In genomic region chr14:77590845-77591506, GRCh38 we compare ENCODE assay signal across 11 cellular contexts. TPM values are rescaled to one million over a fixed set of nuclear protein-coding genes. Genes with fewer than 3 reads are reported as not detected.
DNase-seq lines count a peak whose midpoint lies in the region; ATAC-seq and TF ChIP-seq lines count a peak whose summit lies in the region.
"Had no signal": no experiment of that assay in that cellular context is flagged by ENCODE, and none has a peak within 500 bp of the region (broad histone marks: within the 10 kb centered on the region; RNA-seq: fewer than 3 reads in every experiment).

No MANE protein-coding gene starts in this region.

- H3K27me3 ChIP-seq in BLaER1 treated with 17β-estradiol and CSF1 and Interleukin-3, amounts not matched to agents 10 nM and 100 nM = no peaks in the 10 kb centered on the region
- H3K27me3 ChIP-seq in SU-DHL-6 (ENCODE audit: low read length) = no peaks in the 10 kb centered on the region

- H3K27ac ChIP-seq in BLaER1 treated with 17β-estradiol and CSF1 and Interleukin-3, amounts not matched to agents 10 nM and 100 nM = peak overlapping the region in 7 of 11 experiments; percentile 15 to 93 (median 26); a peak in 10 of 22 replicates
- H3K27ac ChIP-seq in SU-DHL-6 (ENCODE audit: low read depth, low read length) = peak overlapping the region; percentile 75

- H3K4me3 ChIP-seq in BLaER1 treated with 17β-estradiol and CSF1 and Interleukin-3, amounts not matched to agents 10 nM and 100 nM = no peak overlapping the region; a peak in 1 of 20 replicates
- no peak overlapping the region for H3K4me3 ChIP-seq in SU-DHL-6 (ENCODE audit: insufficient read depth, low read length, poor library complexity, severe bottlenecking)

- DNase-seq in left colon (no peak), NAMALWA (ENCODE audit: low spot score) (no peak), iPS-NIHi7 (ENCODE audit: extremely low spot score) (no peak), C1 segment of cervical spinal cord (lab: John Stamatoyannopoulos, UW) (no peak), activated gamma-delta T cell treated with Interleukin-2 at 50 U/mL for 16 hours (no peak)
- DNase-seq: central memory CD4-positive, alpha-beta T cell; DMS79; RPMI8226 had no signal

- H4K20me1 ChIP-seq in BLaER1 treated with 17β-estradiol and CSF1 and Interleukin-3, amounts not matched to agents 10 nM and 100 nM = peaks cover 0 to 93% (median 0%) of the 10 kb centered on the region in 11 experiments; a peak in 5 of 22 replicates
- no peaks in the 10 kb centered on the region for H4K20me1 ChIP-seq in SU-DHL-6 (ENCODE audit: low read depth, low read length)

- TF ChIP-seq CTCF in SU-DHL-6 (IDR thresholded peaks at IDR 0.05; ENCODE audit: insufficient read depth, low read length, poor library complexity, severe bottlenecking) = no peak

- peaks cover 15 to 52% (median 23%) of the 10 kb centered on the region in 11 experiments for H3K36me3 ChIP-seq in BLaER1 treated with 17β-estradiol and CSF1 and Interleukin-3, amounts not matched to agents 10 nM and 100 nM
- peaks cover 5% of the 10 kb centered on the region; the same call in 1 of the 2 replicates for H3K36me3 ChIP-seq in SU-DHL-6 (ENCODE audit: low read length)

- peaks cover 46% of the 10 kb centered on the region for H3K79me2 ChIP-seq in SU-DHL-6 (ENCODE audit: insufficient read depth, low read length)

- peak overlapping the region in 4 of 11 experiments; percentile 4 to 29 (median 26); a peak in 3 of 22 replicates for H3K9ac ChIP-seq in BLaER1 treated with 17β-estradiol and CSF1 and Interleukin-3, amounts not matched to agents 10 nM and 100 nM
- peak overlapping the region; percentile 17; the same call in 1 of the 2 replicates for H3K9ac ChIP-seq in SU-DHL-6 (ENCODE audit: low read length)

- H3K9me3 ChIP-seq in BLaER1 treated with 17β-estradiol and CSF1 and Interleukin-3, amounts not matched to agents 10 nM and 100 nM (replicated peaks in 1 of 11) = no peaks in the 10 kb centered on the region
- no peaks in the 10 kb centered on the region for H3K9me3 ChIP-seq in SU-DHL-6 (ENCODE audit: insufficient read depth, low read length)

- peaks cover 47% of the 10 kb centered on the region for H3F3A ChIP-seq in SU-DHL-6 (ENCODE audit: insufficient read depth)

- H3K4me1 ChIP-seq in BLaER1 treated with 17β-estradiol and CSF1 and Interleukin-3, amounts not matched to agents 10 nM and 100 nM = peaks cover 41 to 79% (median 69%) of the 10 kb centered on the region in 10 experiments

- ATAC-seq in GM19395 (IDR thresholded peaks at IDR 0.05; ENCODE audit: unreplicated experiment) = peak; percentile 46
- peak; percentile 71 for ATAC-seq in left colon

- peak overlapping the region in 8 of 11 experiments; percentile 4 to 93 (median 62); a peak in 15 of 22 replicates for H3K4me2 ChIP-seq in BLaER1 treated with 17β-estradiol and CSF1 and Interleukin-3, amounts not matched to agents 10 nM and 100 nM
- peak overlapping the region; percentile 56 for H3K4me2 ChIP-seq in SU-DHL-6 (ENCODE audit: low read depth, low read length, poor library complexity, severe bottlenecking)

- intact Hi-C loops in left colon (cut with DNase I, micrococcal nuclease) = no loop called here

- no peaks in the 10 kb centered on the region for H3K9me2 ChIP-seq in SU-DHL-6 (replicated peaks; ENCODE audit: insufficient read depth, low read length)

- no peak overlapping the region for H2AFZ ChIP-seq in SU-DHL-6 (ENCODE audit: low read depth, low read length, severe bottlenecking)

RNA-seq across cellular contexts. Expression of gene SPTLC2, which starts 25.5 kb away (rescaled TPM):
- 10 to 100 TPM; 59.8 to 72.3 TPM for total RNA-seq in left colon
